Comparison of ENCODE assay signal across 19 cellular contexts in genomic region chr11:71078482-71078881, GRCh38.
A peak's percentile ranks its signal among the peaks of the same experiment; 100 is the strongest.
DNase-seq lines count a peak whose midpoint lies in the region; ATAC-seq, FAIRE-seq and TF ChIP-seq lines count a peak whose summit lies in the region.
"Had no signal": no experiment of that assay in that cellular context is flagged by ENCODE, and none has a peak within 500 bp of the region (broad histone marks: within the 10 kb centered on the region; RNA-seq: fewer than 3 reads in every experiment).

No MANE protein-coding gene starts in this region.

- H3K4me2 ChIP-seq in K562 (ENCODE audit: insufficient read depth, low read length): no peak overlapping the region
- H3K4me2 ChIP-seq: SK-N-SH had no signal

- H2AFZ ChIP-seq in K562 (ENCODE audit: low read depth, low read length): no peak overlapping the region

- peaks cover 0 to 37% of the 10 kb centered on the region in 2 experiments; a peak in 2 of 5 replicates for H3K27me3 ChIP-seq in K562 (ENCODE audit: control insufficient read depth in 2 of 2, insufficient read depth in 2 of 2, low read length in 2 of 2)
- peaks cover 3% of the 10 kb centered on the region for H3K27me3 ChIP-seq in CD8-positive, alpha-beta memory T cell (ENCODE audit: insufficient read depth, low read length, poor library complexity, severe bottlenecking)

- TF ChIP-seq CTCF in K562 (IDR thresholded peaks at IDR 0.05 in 2 of 3, conservative IDR thresholded peaks at IDR 0.05 in 1 of 3; ENCODE audit: insufficient read depth in 2 of 3, low read depth in 1 of 3, low read length in 3 of 3): no peak
- TF ChIP-seq CTCF in mucosa of descending colon (IDR thresholded peaks at IDR 0.05): no peak

- ATAC-seq in K562 (no peak), mucosa of descending colon (peak; percentile 62), HG03095 (IDR thresholded peaks at IDR 0.05; ENCODE audit: unreplicated experiment) (no peak)
- ATAC-seq: naive thymus-derived CD8-positive, alpha-beta T cell had no signal

- H3K4me1 Mint-ChIP-seq in CD8-positive, alpha-beta memory T cell: no peaks in the 10 kb centered on the region
- H3K4me1 Mint-ChIP-seq: naive thymus-derived CD8-positive, alpha-beta T cell had no signal

- H3K9me3 ChIP-seq in K562 (replicated peaks; ENCODE audit: control insufficient read depth, insufficient read depth, low read depth, low read length): no peaks in the 10 kb centered on the region
- no peaks in the 10 kb centered on the region for H3K9me3 ChIP-seq in mucosa of descending colon
- H3K9me3 ChIP-seq in CD8-positive, alpha-beta memory T cell (ENCODE audit: low read length): no peaks in the 10 kb centered on the region
- H3K9me3 ChIP-seq: SK-N-SH, suprapubic skin had no signal

- TF ChIP-seq POLR2A in K562 (conservative IDR thresholded peaks at IDR 0.05) (no peak), GM12892 (IDR thresholded peaks at IDR 0.05; ENCODE audit: low read depth, low read length) (no peak)

- 0% methylated on average over 6 of the region's 6 CpGs for WGBS in K562 (ENCODE audit: insufficient coverage, low coverage, missing lambda C conversion rate)

- in situ Hi-C loops in K562 (cut with MboI): no loop called here

- DNase-seq in NCI-H82 (lab: John Stamatoyannopoulos, UW) (peak; percentile 12), NCI-H82 treated with DMSO at 0.1 percent for 48 hours (lab: John Stamatoyannopoulos, UW; ENCODE audit: unreplicated experiment) (no peak), NCI-H460 (ENCODE audit: extremely low read depth, low read depth) (peak; percentile 1), K562 (ENCODE audit: extremely low read depth in 1 of 4, low spot score in 3 of 4) (peak in 3 of 4 experiments; percentile 13 to 14 (median 14)), mucosa of descending colon (no peak), GM12892 (ENCODE audit: insufficient read length) (no peak)
- DNase-seq in CD8-positive, alpha-beta memory T cell: no peak
- DNase-seq: activated CD4-positive, alpha-beta T cell treated with anti-CD3 and anti-CD28 coated beads for 48 hours; activated naive CD4-positive, alpha-beta T cell treated with anti-CD3 and anti-CD28 coated beads, Interleukin-2, amount 50 U/mL, for 16 hours; CD4-positive, alpha-beta T cell; cortex of kidney; glutamatergic neuron; naive thymus-derived CD8-positive, alpha-beta T cell; NCI-H226; SK-N-SH had no signal

- no peak overlapping the region for H3K9ac ChIP-seq in K562 (ENCODE audit: insufficient read depth in 1 of 2, low read depth in 2 of 2, low read length in 2 of 2)
- H3K9ac ChIP-seq: SK-N-SH had no signal

- H3K4me1 ChIP-seq in K562 (replicated peaks in 1 of 2; ENCODE audit: control insufficient read depth in 2 of 2, insufficient read depth in 2 of 2, low read length in 2 of 2): no peaks in the 10 kb centered on the region
- no peaks in the 10 kb centered on the region for H3K4me1 ChIP-seq in mucosa of descending colon (ENCODE audit: low read depth)
- no peaks in the 10 kb centered on the region for H3K4me1 ChIP-seq in CD8-positive, alpha-beta memory T cell (ENCODE audit: insufficient read depth, low read length)
- H3K4me1 ChIP-seq: suprapubic skin had no signal

- peaks cover 8 to 18% of the 10 kb centered on the region in 2 donors for H3K27me3 Mint-ChIP-seq in CD8-positive, alpha-beta memory T cell

- H3K9me1 ChIP-seq in K562 (ENCODE audit: control insufficient read depth, insufficient read depth, low read length): peaks cover 4% of the 10 kb centered on the region

- peak overlapping the region in 1 of 8 donors; percentile 38 for H3K27ac Mint-ChIP-seq in CD8-positive, alpha-beta memory T cell
- H3K27ac Mint-ChIP-seq: CD4-positive, alpha-beta T cell had no signal

- no peak for TF ChIP-seq RAD21 in K562 (CRISPR knock-in tag; conservative IDR thresholded peaks at IDR 0.05 in 1 of 2, IDR thresholded peaks at IDR 0.05 in 1 of 2)

- no peak overlapping the region for H3K27ac ChIP-seq in K562 (ENCODE audit: extremely low read depth, low read depth, low read length)
- no peak overlapping the region for H3K27ac ChIP-seq in CD8-positive, alpha-beta memory T cell (ENCODE audit: low read depth, low read length)
- H3K27ac ChIP-seq: skin epidermis, suprapubic skin had no signal

- peaks cover 7% of the 10 kb centered on the region; the same call in 1 of the 2 replicates for H4K20me1 ChIP-seq in K562 (replicated peaks; ENCODE audit: control insufficient read depth, insufficient read depth, low read length)

- no peak for TF ChIP-seq EP300 in K562 (IDR thresholded peaks at IDR 0.05; ENCODE audit: low read length)

- H3K79me2 ChIP-seq in K562 (ENCODE audit: control insufficient read depth, insufficient read depth, low read length): no peaks in the 10 kb centered on the region

- FAIRE-seq in K562 (lab: Jason Lieb, UNC) (no peak), GM12892 (lab: Jason Lieb, UNC) (no peak)

- BruUV-seq in K562 (replicated peaks; lab: Mats Ljungman, UMichigan): no TSS peak

- H3K9me3 Mint-ChIP-seq in CD8-positive, alpha-beta memory T cell: peaks cover 0 to 2% (median 0%) of the 10 kb centered on the region in 5 donors
- H3K9me3 Mint-ChIP-seq: CD4-positive, alpha-beta T cell had no signal

- H3K36me3 ChIP-seq in K562 (ENCODE audit: control insufficient read depth, insufficient read depth, low read length) (no peaks in the 10 kb centered on the region), mucosa of descending colon (ENCODE audit: low read depth) (no peaks in the 10 kb centered on the region)
- H3K36me3 ChIP-seq in CD8-positive, alpha-beta memory T cell (ENCODE audit: insufficient read depth, low read length): no peaks in the 10 kb centered on the region
- H3K36me3 ChIP-seq: suprapubic skin had no signal

- H3K4me3 ChIP-seq in K562 (no peak overlapping the region), mucosa of descending colon (no peak overlapping the region)
- H3K4me3 ChIP-seq in CD8-positive, alpha-beta memory T cell (ENCODE audit: low read length): no peak overlapping the region
- H3K4me3 ChIP-seq: lung, skin epidermis, suprapubic skin had no signal

- H3K4me3 Mint-ChIP-seq in CD8-positive, alpha-beta memory T cell: no peak overlapping the region
- H3K4me3 Mint-ChIP-seq: CD4-positive, alpha-beta T cell; naive thymus-derived CD8-positive, alpha-beta T cell had no signal

- no peaks in the 10 kb centered on the region for H3K36me3 Mint-ChIP-seq in CD8-positive, alpha-beta memory T cell
- H3K36me3 Mint-ChIP-seq: naive thymus-derived CD8-positive, alpha-beta T cell had no signal

- CTCF ChIA-PET in K562 (lab: Yijun Ruan, JAX; ENCODE audit: low intra/inter-chr PET ratio): no interaction called here
- CTCF ChIA-PET in CD8-positive, alpha-beta memory T cell (lab: Charles Lee): no interaction called here

- intact Hi-C loops in K562 (cut with micrococcal nuclease) (no loop called here), mucosa of descending colon (cut with DNase I, micrococcal nuclease) (no loop called here)

- POLR2A ChIA-PET in K562 (lab: Yijun Ruan, JAX): interaction anchor here (0.6 to 1.3 kb wide), 2 partner anchors 9 to 16 kb away, joined by 4 read pairs; no protein-coding TSS in a partner anchor
- POLR2A ChIA-PET in CD8-positive, alpha-beta memory T cell (lab: Charles Lee): no interaction called here

TF ChIP-seq in K562, 482 proteins besides CTCF, POLR2A, EP300 and RAD21 (continues in another document):
- TF ChIP-seq ETS2 (tag; IDR thresholded peaks at IDR 0.05; ENCODE audit: borderline replicate concordance, poor library complexity, severe bottlenecking) (no peak), SIN3A (IDR thresholded peaks at IDR 0.05; ENCODE audit: borderline replicate concordance in 2 of 2, control insufficient read depth in 1 of 2, low read depth in 2 of 2, low read length in 2 of 2) (no peak), MAFG (tag; conservative IDR thresholded peaks at IDR 0.05) (no peak), ZBTB1 (CRISPR knock-in tag; IDR thresholded peaks at IDR 0.05; ENCODE audit: borderline replicate concordance, low read depth) (no peak), RFX1 (IDR thresholded peaks at IDR 0.05) (peak; percentile 93), ZBTB8A (IDR thresholded peaks at IDR 0.05; ENCODE audit: partially characterized antibody) (no peak), BMI1 (IDR thresholded peaks at IDR 0.05; ENCODE audit: low read length) (peak; percentile 45; the same call in 1 of the 2 replicates), ZBTB5 (IDR thresholded peaks at IDR 0.05) (peak; percentile 59; the same call in 1 of the 2 replicates), HINFP (tag; conservative IDR thresholded peaks at IDR 0.05; ENCODE audit: low read depth) (peak; percentile 76), NCOA6 (IDR thresholded peaks at IDR 0.05) (no peak), RBM15 (IDR thresholded peaks at IDR 0.05; ENCODE audit: insufficient read depth, low read length) (no peak), CREM (IDR thresholded peaks at IDR 0.05; ENCODE audit: low read depth) (no peak), SREBF1 (IDR thresholded peaks at IDR 0.05; ENCODE audit: borderline replicate concordance, low read depth, low read length) (no peak)

Comparison
In these comparisons a context has a peak if more than half of its experiments do, and no peak if none do; other contexts are left out.
1. DNase-seq: peak in NCI-H82 (single experiment), NCI-H460 (single experiment) and K562 (3 of 4); none in NCI-H82 treated with DMSO at 0.1 percent for 48 hours (single experiment), mucosa of descending colon (0 of 3), CD8-positive, alpha-beta memory T cell (0 of 5) and GM12892 (single experiment).